ENCODE assay signal across 8 cellular contexts in the genomic region with DNA sequence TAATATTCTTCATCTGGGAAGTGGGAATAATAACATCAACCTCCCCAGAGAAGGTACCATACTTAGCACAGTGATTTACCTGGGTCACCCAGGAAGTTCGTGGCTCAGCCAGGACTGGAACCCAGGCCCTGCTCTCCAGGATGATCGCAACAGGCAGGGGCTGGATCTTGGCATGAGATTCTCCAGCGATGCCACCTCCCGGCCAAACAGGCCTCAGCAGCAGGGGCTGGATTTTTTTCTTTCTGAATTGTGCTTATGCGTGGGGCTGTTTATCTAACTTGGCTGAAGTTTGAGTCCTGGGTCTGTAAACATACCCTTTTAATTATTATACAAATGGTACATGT.
DNase-seq lines count a peak whose midpoint lies in the region; ATAC-seq, FAIRE-seq and TF ChIP-seq lines count a peak whose summit lies in the region.

No MANE protein-coding gene starts in this region.

- H3K4me3 ChIP-seq in fibroblast of mammary gland (ENCODE audit: control insufficient read depth, low read depth, low read length) (no peak overlapping the region), gastrocnemius medialis (no peak overlapping the region)

- in situ Hi-C loops in gastrocnemius medialis (cut with MboI; ENCODE audit: low sequenced_read_pairs in 4 of 4): loop anchor here in 1 of 4 donors (5.0 to 25.0 kb wide), 2 partner anchors 82 to 93 kb away; no protein-coding TSS in a partner anchor

- ATAC-seq in gastrocnemius medialis: no peak
- no peak for ATAC-seq in HG03045 (IDR thresholded peaks at IDR 0.05; ENCODE audit: unreplicated experiment)
- no peak for ATAC-seq in HG02798 (IDR thresholded peaks at IDR 0.05; ENCODE audit: poor library complexity, unreplicated experiment)

- H3K27ac ChIP-seq in gastrocnemius medialis: peak overlapping the region; percentile 89 to 93 (median 92)

- H3K27me3 ChIP-seq in gastrocnemius medialis: no peaks in the 10 kb centered on the region

- H3K4me1 ChIP-seq in gastrocnemius medialis: peaks cover 30 to 42% of the 10 kb centered on the region in 2 donors

- intact Hi-C loops in gastrocnemius medialis (cut with DNase I; ENCODE audit: low total_unique reads): no loop called here

- no peaks in the 10 kb centered on the region for H3K9me3 ChIP-seq in gastrocnemius medialis

- H3K36me3 ChIP-seq in gastrocnemius medialis: no peaks in the 10 kb centered on the region

- FAIRE-seq in RCC 7860 (lab: Jason Lieb, UNC): no peak

- no peak for TF ChIP-seq POLR2A in gastrocnemius medialis (IDR thresholded peaks at IDR 0.05)

- DNase-seq in RCC 7860 (ENCODE audit: low spot score) (peak; percentile 50), fibroblast of mammary gland (ENCODE audit: low read depth) (peak; percentile 68), gastrocnemius medialis (no peak)
- no peak for DNase-seq in activated T-cell treated with anti-CD3 and anti-CD28 coated beads, Interleukin-2, amount 50 U/mL, for 1 hour
- no peak for DNase-seq in effector CD8-positive, alpha-beta T cell (lab: John Stamatoyannopoulos, UW)

- peak; percentile 6 for TF ChIP-seq CTCF in GM12873 (IDR thresholded peaks at IDR 0.05; ENCODE audit: insufficient read depth, low read depth, low read length, missing control alignments)
- TF ChIP-seq CTCF in fibroblast of mammary gland (conservative IDR thresholded peaks at IDR 0.05; ENCODE audit: control insufficient read depth, insufficient read depth, low read depth, low read length): peak; percentile 76
- peak in 3 of 5 experiments; percentile 35 to 40 (median 38) for TF ChIP-seq CTCF in gastrocnemius medialis (IDR thresholded peaks at IDR 0.05 in 4 of 5, conservative IDR thresholded peaks at IDR 0.05 in 1 of 5)

Comparison
In these comparisons a context has a peak if more than half of its experiments do, and no peak if none do; other contexts are left out.
1. CTCF ChIP-seq: peak in every context shown above with its lines; median percentile 76 in fibroblast of mammary gland; 38 in gastrocnemius medialis; 6 in GM12873.
2. DNase-seq: peak in RCC 7860 (single experiment) and fibroblast of mammary gland (single experiment); none in gastrocnemius medialis (0 of 2), activated T-cell treated with anti-CD3 and anti-CD28 coated beads, Interleukin-2, amount 50 U/mL, for 1 hour (single experiment) and effector CD8-positive, alpha-beta T cell (single experiment).